In the genomic region with DNA sequence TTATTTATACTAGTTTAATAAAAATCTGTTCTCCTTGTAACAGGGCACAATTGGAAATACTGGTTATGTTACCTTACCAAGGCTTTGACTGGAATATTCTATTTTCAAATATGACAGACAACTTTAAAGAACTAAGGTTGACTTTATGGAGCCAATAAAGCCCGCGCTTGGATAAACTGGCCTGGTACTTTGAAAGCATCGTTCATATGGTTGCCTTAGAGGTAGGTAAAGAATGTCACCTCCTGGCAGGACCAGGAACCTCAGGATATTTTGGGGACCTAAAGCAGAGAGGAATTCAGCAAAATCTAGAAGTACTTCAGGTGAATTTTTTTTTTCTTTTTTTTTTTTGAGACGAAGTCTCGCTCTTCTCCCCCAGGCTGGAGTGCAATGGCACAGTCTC, we compare ENCODE assay signal across 19 cellular contexts.
DNase-seq lines count a peak whose midpoint lies in the region; ATAC-seq, FAIRE-seq and TF ChIP-seq lines count a peak whose summit lies in the region.
"Had no signal": no experiment of that assay in that cellular context is flagged by ENCODE, and none has a peak within 500 bp of the region (broad histone marks: within the 10 kb centered on the region; RNA-seq: fewer than 3 reads in every experiment).

No MANE protein-coding gene starts in this region.

- H2BK20ac ChIP-seq in H1 (ENCODE audit: low read length) = no peak overlapping the region

- 95% methylated on average over 5 of the region's 5 CpGs for WGBS in A549 (ENCODE audit: missing lambda C conversion rate)
- 91% methylated on average over 3 of the region's 5 CpGs; no CpG with 5 or more reads in 1 of the 2 experiments for WGBS in H1 (ENCODE audit: extremely low coverage in 1 of 2, insufficient coverage in 1 of 2, insufficient read length in 1 of 2, insufficient replicate concordance in 2 of 2, low coverage in 1 of 2, low lambda C conversion rate in 2 of 2, missing lambda C conversion rate in 1 of 2), 2 experiments

- no peak overlapping the region for H3K18ac ChIP-seq in H1 (ENCODE audit: extremely low read depth, low read length)

- CTCF ChIA-PET in A549 (lab: Yijun Ruan, JAX) (interaction anchor here (0.6 to 3.8 kb wide), 3 partner anchors 15 to 656 kb away, joined by 3 to 14 read pairs (median 4); no protein-coding TSS in a partner anchor), H1 (lab: Charles Lee; ENCODE audit: partially characterized antibody) (interaction anchor here (0.6 to 1.4 kb wide), 7 partner anchors 19 to 468 kb away, joined by 3 to 5 read pairs (median 3); no protein-coding TSS in a partner anchor)

- ATAC-seq in A549 (no peak), GM19397 (IDR thresholded peaks at IDR 0.05; ENCODE audit: unreplicated experiment) (no peak)
- ATAC-seq: Panc1 had no signal

- no peak overlapping the region for H4K91ac ChIP-seq in H1 (replicated peaks; ENCODE audit: insufficient read length, low read length)

- no peak overlapping the region for H4K8ac ChIP-seq in H1 (ENCODE audit: extremely low read depth, insufficient read depth, low read length)

- H3K4me1 ChIP-seq in A549 (no peaks in the 10 kb centered on the region), Loucy (ENCODE audit: insufficient read depth, low read length, poor library complexity, severe bottlenecking) (peaks cover 11% of the 10 kb centered on the region), H1 (replicated peaks in 1 of 4; ENCODE audit: control insufficient read depth in 3 of 4, insufficient read depth in 4 of 4, low read length in 3 of 4) (no peaks in the 10 kb centered on the region)

- H3K27ac ChIP-seq in A549 (no peak overlapping the region), H1 (ENCODE audit: low read depth, low read length) (no peak overlapping the region)
- H3K27ac ChIP-seq: 22Rv1 had no signal

- H3K4me3 ChIP-seq in A549 (no peak overlapping the region), Loucy (ENCODE audit: low read length, poor library complexity, severe bottlenecking) (no peak overlapping the region), H1 (ENCODE audit: extremely low read depth in 1 of 4, insufficient read depth in 2 of 4, low read depth in 3 of 4, low read length in 4 of 4) (no peak overlapping the region)

- H3K14ac ChIP-seq in H1 (ENCODE audit: insufficient read length) = no peak overlapping the region

- no peak overlapping the region for H3K4ac ChIP-seq in H1 (replicated peaks; ENCODE audit: insufficient read length, low read depth, low read length)

- H3K4me2 ChIP-seq in A549 = no peak overlapping the region
- no peak overlapping the region for H3K4me2 ChIP-seq in Loucy (ENCODE audit: low read depth, low read length, poor library complexity, severe bottlenecking)
- no peak overlapping the region for H3K4me2 ChIP-seq in H1 (ENCODE audit: insufficient read depth in 1 of 2, low read depth in 2 of 2, low read length in 2 of 2)

- H3K27me3 ChIP-seq in Loucy (ENCODE audit: insufficient read depth, low read length, poor library complexity, severe bottlenecking) (no peaks in the 10 kb centered on the region), H1 (replicated peaks in 1 of 4; ENCODE audit: control insufficient read depth in 3 of 4, extremely low read depth in 1 of 4, insufficient read depth in 3 of 4, low read length in 3 of 4) (no peaks in the 10 kb centered on the region)

- no peak overlapping the region for H3K23ac ChIP-seq in H1 (ENCODE audit: insufficient read length)

- TF ChIP-seq EP300 in A549 (IDR thresholded peaks at IDR 0.05) (no peak), H1 (IDR thresholded peaks at IDR 0.05; ENCODE audit: borderline replicate concordance in 1 of 2, low read depth in 2 of 2, low read length in 2 of 2) (no peak)

- no peak overlapping the region for H2BK120ac ChIP-seq in H1 (replicated peaks; ENCODE audit: low read depth, low read length)

- peak; percentile 27 to 33; a peak in 2 of 5 replicates for TF ChIP-seq RAD21 in A549 (conservative IDR thresholded peaks at IDR 0.05 in 1 of 2, IDR thresholded peaks at IDR 0.05 in 1 of 2)
- peak; percentile 73 to 75 for TF ChIP-seq RAD21 in H1 (IDR thresholded peaks at IDR 0.05 in 1 of 2, conservative IDR thresholded peaks at IDR 0.05 in 1 of 2; ENCODE audit: low read depth in 2 of 2, low read length in 2 of 2)

- H4K5ac ChIP-seq in H1 (ENCODE audit: insufficient read length, low read depth, low read length) = no peak overlapping the region

- H2AFZ ChIP-seq in Loucy (ENCODE audit: low read length) = no peak overlapping the region
- H2AFZ ChIP-seq in H1 (ENCODE audit: low read length) = no peak overlapping the region

- no peaks in the 10 kb centered on the region for H3K79me1 ChIP-seq in H1 (ENCODE audit: low read depth, low read length)

- no peak overlapping the region for H3K9ac ChIP-seq in Loucy (ENCODE audit: low read depth, low read length, poor library complexity, severe bottlenecking)
- no peak overlapping the region for H3K9ac ChIP-seq in H1 (replicated peaks in 1 of 4; ENCODE audit: extremely low read depth in 1 of 4, low read depth in 3 of 4, low read length in 3 of 4)

- DNase-seq in DMS 273 (lab: John Stamatoyannopoulos, UW; ENCODE audit: unreplicated experiment) = peak; percentile 10
- DNase-seq in DMS 273 treated with DMSO at 0.1 percent for 48 hours (lab: John Stamatoyannopoulos, UW) = no peak
- DNase-seq in A549 (ENCODE audit: low read depth in 1 of 2, low spot score in 1 of 2) = no peak
- DNase-seq in H1 (ENCODE audit: low read depth in 1 of 2, low spot score in 2 of 2) = no peak
- no peak for DNase-seq in H4 (ENCODE audit: low spot score)
- DNase-seq in ecto neural progenitor cell (ENCODE audit: low spot score) = no peak
- DNase-seq: C1 segment of cervical spinal cord, DND-41, GDM1, KG1, NCI-H1436 treated with DMSO at 0.1 percent for 48 hours, NCI-H2081, NCI-H69, SHP77 treated with DMSO at 0.1 percent for 48 hours had no signal

- no peaks in the 10 kb centered on the region for H3K9me2 ChIP-seq in Loucy (replicated peaks; ENCODE audit: low read depth, low read length)

- no peaks in the 10 kb centered on the region for H3K79me2 ChIP-seq in Loucy (ENCODE audit: insufficient read depth, low read length)
- no peaks in the 10 kb centered on the region for H3K79me2 ChIP-seq in H1 (ENCODE audit: control insufficient read depth in 1 of 2, insufficient read depth in 2 of 2, low read length in 2 of 2)

- H4K20me1 ChIP-seq in Loucy (ENCODE audit: insufficient read depth, low read length, poor library complexity, severe bottlenecking) (no peaks in the 10 kb centered on the region), H1 (replicated peaks in 1 of 2; ENCODE audit: control insufficient read depth in 1 of 2, insufficient read depth in 2 of 2, low read length in 2 of 2) (no peaks in the 10 kb centered on the region)

- H2BK12ac ChIP-seq in H1 (ENCODE audit: low read depth, low read length) = no peak overlapping the region

- H2BK5ac ChIP-seq in H1 (ENCODE audit: low read depth, low read length) = no peak overlapping the region

- no peaks in the 10 kb centered on the region for H3K23me2 ChIP-seq in H1 (ENCODE audit: low read depth, low read length)

- TF ChIP-seq CTCF in A549 (IDR thresholded peaks at IDR 0.05) = no peak
- peak; percentile 16; the same call in 1 of the 2 replicates for TF ChIP-seq CTCF in Loucy (conservative IDR thresholded peaks at IDR 0.05; ENCODE audit: low read length)
- TF ChIP-seq CTCF in H1 (IDR thresholded peaks at IDR 0.05; ENCODE audit: control extremely low read depth in 1 of 3, insufficient read depth in 1 of 3, low read depth in 1 of 3, low read length in 3 of 3) = peak in 2 of 3 experiments; percentile 31 to 36; a peak in 2 of 4 replicates

- no peak overlapping the region for H2BK15ac ChIP-seq in H1 (ENCODE audit: low read length)

- TF ChIP-seq POLR2A in A549 (IDR thresholded peaks at IDR 0.05; ENCODE audit: low read length) = no peak
- no peak for TF ChIP-seq POLR2A in H1 (IDR thresholded peaks at IDR 0.05; ENCODE audit: control extremely low read depth in 1 of 2, low read depth in 2 of 2, low read length in 2 of 2)

- H3F3A ChIP-seq in Loucy (ENCODE audit: low read depth) = no peaks in the 10 kb centered on the region

- no peak overlapping the region for H2AK5ac ChIP-seq in H1 (ENCODE audit: low read depth, low read length)

- no peaks in the 10 kb centered on the region for H3K9me3 ChIP-seq in A549
- H3K9me3 ChIP-seq in Loucy (ENCODE audit: insufficient read depth, low read depth, low read length) = no peaks in the 10 kb centered on the region
- H3K9me3 ChIP-seq in H1 (ENCODE audit: insufficient read depth in 2 of 2, low read depth in 1 of 2, low read length in 1 of 2) = peaks cover 0 to 2% of the 10 kb centered on the region in 2 experiments; a peak in 1 of 4 replicates

- FAIRE-seq in A549 (lab: Jason Lieb, UNC) (no peak), H1 (lab: Jason Lieb, UNC) (no peak)
- FAIRE-seq: H54 had no signal

- POLR2A ChIA-PET in A549 (lab: Yijun Ruan, JAX) = no interaction called here
- POLR2A ChIA-PET in H1 (lab: Charles Lee; ENCODE audit: partially characterized antibody) = no interaction called here

- no peaks in the 10 kb centered on the region for H3K36me3 ChIP-seq in Loucy (ENCODE audit: insufficient read depth, low read length)
- H3K36me3 ChIP-seq in H1 (ENCODE audit: control insufficient read depth in 2 of 4, insufficient read depth in 4 of 4, low read length in 3 of 4) = no peaks in the 10 kb centered on the region

- no peak overlapping the region for H3K56ac ChIP-seq in H1 (replicated peaks; ENCODE audit: insufficient read length, low read depth, low read length)

TF ChIP-seq in A549, 52 proteins besides CTCF, POLR2A, EP300 and RAD21:
- TF ChIP-seq ZFP36 (IDR thresholded peaks at IDR 0.05; ENCODE audit: borderline replicate concordance, partially characterized antibody) (no peak), JUN (IDR thresholded peaks at IDR 0.05) (no peak), FOSB (CRISPR knock-in tag; IDR thresholded peaks at IDR 0.05) (no peak), SREBF2 (IDR thresholded peaks at IDR 0.05) (no peak), TP53 (CRISPR knock-in tag; IDR thresholded peaks at IDR 0.05) (no peak), BHLHE40 (IDR thresholded peaks at IDR 0.05; ENCODE audit: low read depth, low read length) (no peak)
TF ChIP-seq in A549: peak in this region for 0.

TF ChIP-seq in H1, 55 proteins besides CTCF, POLR2A, EP300 and RAD21 (continues in another document):
- TF ChIP-seq CBX5 (IDR thresholded peaks at IDR 0.05; ENCODE audit: low read depth, low read length) (no peak), EZH2 (IDR thresholded peaks at IDR 0.05; ENCODE audit: low read depth, low read length, severe bottlenecking) (no peak), MAFK (IDR thresholded peaks at IDR 0.05; ENCODE audit: low read depth, low read length) (no peak), RNF2 (IDR thresholded peaks at IDR 0.05; ENCODE audit: borderline replicate concordance, low read depth, low read length, missing control alignments, poor library complexity, severe bottlenecking) (no peak), CBX8 (IDR thresholded peaks at IDR 0.05; ENCODE audit: borderline replicate concordance, low read depth, low read length) (no peak), ZNF274 (IDR thresholded peaks at IDR 0.05; ENCODE audit: borderline replicate concordance, extremely low read depth, low read length) (no peak), NRF1 (IDR thresholded peaks at IDR 0.05; ENCODE audit: low read depth, low read length) (no peak), KDM1A (IDR thresholded peaks at IDR 0.05; ENCODE audit: borderline replicate concordance, low read length) (no peak), SP2 (IDR thresholded peaks at IDR 0.05; ENCODE audit: low read length) (no peak), PHF8 (conservative IDR thresholded peaks at IDR 0.05; ENCODE audit: low read depth, low read length) (no peak)
